9 cellular contexts compared by ENCODE assay signal in genomic region chr3:28110884-28111283, GRCh38.
"Had no signal": no experiment of that assay in that cellular context is flagged by ENCODE, and none has a peak within 500 bp of the region (broad histone marks: within the 10 kb centered on the region; RNA-seq: fewer than 3 reads in every experiment).

No MANE protein-coding gene starts in this region.

- ATAC-seq: HCT116, HepG2 had no signal

- H3K4me3 Mint-ChIP-seq: HFFc6, IgD-negative memory B cell had no signal

- H3K9me3 ChIP-seq: HAP-1 had no signal

- H2AFZ ChIP-seq: GM23248 had no signal

- DNase-seq: GM23248, GOT3, H7, HFFc6 had no signal

- H3K27ac ChIP-seq: GM23248, HL-60 had no signal

- H3K9ac ChIP-seq: GM23248 had no signal

- H3K4me1 ChIP-seq: HAP-1 had no signal

- H3K36me3 ChIP-seq: HAP-1 had no signal

- H3K4me3 ChIP-seq: GM23248, HAP-1 had no signal

- H3K4me1 Mint-ChIP-seq: IgD-negative memory B cell had no signal

- H3K27ac Mint-ChIP-seq: HFFc6, IgD-negative memory B cell had no signal

- H3K27me3 Mint-ChIP-seq: IgD-negative memory B cell had no signal
